In the genomic region with DNA sequence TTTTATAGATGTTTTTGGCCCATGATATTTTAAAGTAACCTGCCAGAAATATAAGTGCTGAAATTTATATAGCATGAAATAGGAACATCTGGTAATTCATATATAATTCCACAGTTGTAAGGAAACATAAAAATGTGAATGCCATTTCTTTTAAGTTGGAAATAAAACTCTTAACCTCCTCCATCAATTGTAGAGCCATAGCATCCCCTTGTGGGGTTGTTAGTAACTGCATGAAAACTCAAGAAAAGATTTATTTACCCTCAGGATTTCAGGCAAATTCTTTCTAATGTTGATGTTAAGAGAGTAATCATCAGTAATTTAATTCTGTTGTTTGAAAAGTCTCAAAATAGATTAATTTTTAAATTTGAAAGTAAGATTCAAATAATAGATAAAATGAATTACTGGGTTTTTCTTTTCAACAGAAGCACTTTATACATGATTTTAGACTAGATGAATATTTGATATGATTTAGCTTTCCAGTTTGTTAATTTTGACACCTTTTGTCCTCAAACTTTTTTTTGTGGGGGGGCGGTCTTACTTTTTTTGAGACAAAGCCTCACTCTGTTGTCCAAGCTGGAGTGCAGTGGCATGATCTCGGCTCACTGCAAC, we compare ENCODE assay signal across 8 cellular contexts.
DNase-seq lines count a peak whose midpoint lies in the region; ATAC-seq and TF ChIP-seq lines count a peak whose summit lies in the region.

No MANE protein-coding gene starts in this region.

- no peaks in the 10 kb centered on the region for H3K9me3 Mint-ChIP-seq in natural killer cell treated with Interleukin-12 subunit alpha and Interleukin-12 subunit beta and Interleukin-15 and Interleukin-18, amount 100 ng/mL, for 72 hours

- DNase-seq in DMS53 treated with DMSO at 0.1 percent for 48 hours (lab: John Stamatoyannopoulos, UW; ENCODE audit: unreplicated experiment): peak; percentile 24
- DNase-seq in NCI-H1105 treated with DMSO at 0.1 percent for 48 hours (lab: John Stamatoyannopoulos, UW): peak; percentile 62
- DNase-seq in T-helper 22 cell (ENCODE audit: low read depth): peak; percentile 5
- peak; percentile 73 for DNase-seq in epithelial cell of esophagus (ENCODE audit: low read depth)
- DNase-seq in natural killer cell treated with Interleukin-12 subunit alpha and Interleukin-12 subunit beta and Interleukin-15 and Interleukin-18, amount 100 ng/mL, for 72 hours (ENCODE audit: low spot score): no peak
- no peak for DNase-seq in mesenteric fat pad (ENCODE audit: low spot score)

- no peak overlapping the region for H3K27ac ChIP-seq in 22Rv1

- H3K4me3 Mint-ChIP-seq in natural killer cell treated with Interleukin-12 subunit alpha and Interleukin-12 subunit beta and Interleukin-15 and Interleukin-18, amount 100 ng/mL, for 72 hours: no peak overlapping the region

- no peaks in the 10 kb centered on the region for H3K27me3 Mint-ChIP-seq in natural killer cell treated with Interleukin-12 subunit alpha and Interleukin-12 subunit beta and Interleukin-15 and Interleukin-18, amount 100 ng/mL, for 72 hours

- ATAC-seq in natural killer cell treated with Interleukin-12 subunit alpha and Interleukin-12 subunit beta and Interleukin-15 and Interleukin-18, amount 100 ng/mL, for 72 hours: no peak
- no peak for ATAC-seq in HG03097 (IDR thresholded peaks at IDR 0.05; ENCODE audit: low FRiP score, unreplicated experiment)

- peak overlapping the region; percentile 73 to 75 for H3K27ac Mint-ChIP-seq in natural killer cell treated with Interleukin-12 subunit alpha and Interleukin-12 subunit beta and Interleukin-15 and Interleukin-18, amount 100 ng/mL, for 72 hours

- peak; percentile 98 for TF ChIP-seq CTCF in 22Rv1 (IDR thresholded peaks at IDR 0.05)
- TF ChIP-seq CTCF in epithelial cell of esophagus (IDR thresholded peaks at IDR 0.05; ENCODE audit: insufficient read depth, low read depth, low read length, missing control alignments): peak; percentile 94

- peaks cover 21 to 25% of the 10 kb centered on the region in 2 donors for H3K4me1 Mint-ChIP-seq in natural killer cell treated with Interleukin-12 subunit alpha and Interleukin-12 subunit beta and Interleukin-15 and Interleukin-18, amount 100 ng/mL, for 72 hours (ENCODE audit: low read depth in 2 of 2)

- H3K4me3 ChIP-seq in epithelial cell of esophagus (ENCODE audit: low read length): no peak overlapping the region

- peaks cover 13% of the 10 kb centered on the region for H3K36me3 Mint-ChIP-seq in natural killer cell treated with Interleukin-12 subunit alpha and Interleukin-12 subunit beta and Interleukin-15 and Interleukin-18, amount 100 ng/mL, for 72 hours

Comparison
In these comparisons a context has a peak if more than half of its experiments do, and no peak if none do; other contexts are left out.
1. DNase-seq: peak in DMS53 treated with DMSO at 0.1 percent for 48 hours (single experiment), NCI-H1105 treated with DMSO at 0.1 percent for 48 hours (single experiment), T-helper 22 cell (single experiment) and epithelial cell of esophagus (single experiment); none in natural killer cell treated with Interleukin-12 subunit alpha and Interleukin-12 subunit beta and Interleukin-15 and Interleukin-18, amount 100 ng/mL, for 72 hours (single experiment) and mesenteric fat pad (single experiment).